Comparison of ENCODE assay signal across 22 cellular contexts in the genomic region with DNA sequence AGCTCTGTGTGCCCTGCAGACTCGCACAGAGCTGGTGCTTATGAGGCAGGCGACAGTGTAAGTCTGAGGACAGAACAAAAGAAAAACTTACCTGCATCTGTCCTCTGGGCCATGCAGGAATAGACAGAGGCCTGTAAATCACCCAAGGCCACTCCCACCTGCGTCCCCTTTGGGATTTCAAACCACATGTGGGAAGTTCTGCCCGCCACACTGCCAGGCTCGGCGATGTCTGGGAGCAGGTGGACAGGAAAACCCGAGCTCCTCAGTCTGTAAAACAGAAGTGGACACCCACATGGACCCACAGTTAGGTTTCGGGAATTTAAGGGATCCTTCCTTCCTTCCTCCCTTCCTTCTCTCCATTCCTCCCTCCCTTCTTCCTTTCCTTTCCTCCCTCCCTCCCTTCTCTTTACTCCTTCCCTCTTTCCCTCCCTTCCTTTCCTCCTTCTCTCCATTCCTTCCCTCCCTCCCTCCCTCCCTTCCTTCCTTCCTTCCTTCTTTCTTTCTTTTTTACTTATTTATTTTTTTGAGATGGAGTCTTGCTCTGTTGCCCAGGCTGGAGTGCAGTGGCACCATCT.
"Had no signal": no experiment of that assay in that cellular context is flagged by ENCODE, and none has a peak within 500 bp of the region (broad histone marks: within the 10 kb centered on the region; RNA-seq: fewer than 3 reads in every experiment).

No MANE protein-coding gene starts in this region.

- H3K27ac ChIP-seq: HL-60 had no signal

- DNase-seq: KBM-7, MG63, NCI-H1092 treated with DMSO at 0.1 percent for 48 hours, NCI-H1436, NCI-H187, NCI-H2029, NCI-H2081 treated with DMSO at 0.1 percent for 48 hours, NCI-H2171, NCI-H226, NCI-H446, NCI-H510A, NCI-H524 treated with DMSO at 0.1 percent for 48 hours, NCI-H69, NCI-H774, Right ventricle myocardium superior, RPMI8226, SIG-M5, SK-N-SH, SW 1271 had no signal

- H3K27me3 ChIP-seq: MG63 had no signal

- H3K4me2 ChIP-seq: SK-N-SH had no signal

- H3K4me3 ChIP-seq: MG63 had no signal

- FAIRE-seq: HTR-8/SVneo, RCC 7860 had no signal

- H3K9me3 ChIP-seq: MG63, SK-N-SH had no signal

- H3K9ac ChIP-seq: SK-N-SH had no signal
